In the genomic region with DNA sequence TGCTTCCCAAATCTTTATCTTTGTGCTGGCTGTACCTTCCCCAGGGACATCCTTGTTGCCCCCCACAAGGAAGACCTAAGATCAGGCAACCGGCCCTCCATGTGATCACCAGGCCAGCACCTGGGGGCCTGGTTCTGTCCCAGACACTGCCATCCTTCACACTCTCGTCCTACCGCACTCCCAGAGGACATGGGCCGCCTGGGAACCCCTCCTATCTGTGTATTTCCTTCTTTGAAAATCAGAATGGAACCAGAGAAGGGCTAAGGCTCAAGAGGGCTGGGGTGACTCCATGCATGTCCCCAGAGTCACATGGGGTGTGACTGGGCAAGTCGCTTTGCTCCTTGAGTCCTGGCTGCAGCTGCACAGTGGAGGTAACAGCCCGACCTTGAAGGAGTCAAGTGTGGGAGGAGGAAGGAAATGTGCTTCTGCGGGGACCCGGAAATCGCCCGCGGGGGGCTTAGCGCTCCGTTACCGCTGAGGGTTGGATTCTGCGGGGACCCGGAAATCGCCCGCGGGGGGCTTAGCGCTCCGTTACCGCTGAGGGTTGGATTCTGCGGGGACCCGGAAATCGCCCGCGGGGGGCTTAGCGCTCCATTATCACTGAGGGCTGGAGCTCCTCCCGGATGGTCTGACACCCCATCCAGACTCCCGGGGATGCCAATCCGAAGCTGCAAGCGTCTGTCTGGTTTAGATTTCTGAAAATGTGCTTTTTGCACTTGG, we compare ENCODE assay signal across 1 cellular context.
TF ChIP-seq lines count a peak whose summit lies in the region.

No MANE protein-coding gene starts in this region.

TF ChIP-seq in H1, 55 proteins besides CTCF, POLR2A, EP300 and RAD21:
- TF ChIP-seq MAFK (IDR thresholded peaks at IDR 0.05; ENCODE audit: low read depth, low read length): no peak
- no peak for TF ChIP-seq CEBPB (IDR thresholded peaks at IDR 0.05; ENCODE audit: low read depth, low read length)
- TF ChIP-seq CHD1 (IDR thresholded peaks at IDR 0.05; ENCODE audit: low read depth, low read length): no peak
- TF ChIP-seq TAF1 (IDR thresholded peaks at IDR 0.05; ENCODE audit: low read depth, low read length): no peak
- TF ChIP-seq CBX8 (IDR thresholded peaks at IDR 0.05; ENCODE audit: borderline replicate concordance, low read depth, low read length): no peak
- no peak for TF ChIP-seq HDAC2 (IDR thresholded peaks at IDR 0.05; ENCODE audit: borderline replicate concordance in 1 of 2, low read depth in 2 of 2, low read length in 2 of 2)
- TF ChIP-seq RFX5 (IDR thresholded peaks at IDR 0.05; ENCODE audit: borderline replicate concordance, low read depth, low read length): no peak
